Comparison of ENCODE assay signal across 9 cellular contexts in the genomic region with DNA sequence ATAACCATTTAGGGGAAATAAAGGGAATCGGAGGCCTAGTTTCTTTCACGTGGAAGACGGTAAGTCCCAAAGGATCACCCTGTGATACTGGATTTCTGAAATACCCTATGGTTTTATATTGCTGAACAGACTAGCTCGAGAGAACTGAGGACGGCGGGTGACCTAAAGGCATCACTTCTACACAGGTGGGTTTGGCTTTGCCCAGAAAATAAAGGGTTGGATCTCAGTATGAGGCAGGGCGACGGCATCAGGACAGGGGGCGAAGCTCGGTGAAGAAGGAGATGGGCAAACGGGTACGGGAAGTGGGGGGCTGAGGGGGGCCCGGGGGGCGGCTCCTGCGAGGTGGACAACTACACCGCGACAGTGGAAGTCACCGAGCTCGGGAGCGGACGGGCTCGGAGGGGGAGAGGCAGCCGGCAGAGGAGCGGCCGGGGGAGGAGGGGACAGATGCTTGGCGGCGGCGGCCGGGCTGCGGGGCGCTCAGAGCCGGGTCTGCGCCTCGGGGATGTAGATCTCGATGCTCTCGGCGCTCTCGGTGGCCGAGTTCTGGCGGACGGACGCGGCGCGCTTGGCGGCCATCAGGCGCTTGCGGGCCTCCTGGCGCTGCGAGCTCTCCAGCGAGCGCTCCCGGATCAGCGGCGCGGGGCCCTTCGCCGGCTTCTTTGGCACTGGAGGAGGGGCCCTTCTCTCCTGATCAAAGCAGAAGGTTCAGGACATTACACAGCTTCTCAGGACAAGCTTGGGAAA. TPM values are rescaled to one million over a fixed set of nuclear protein-coding genes. Genes with fewer than 3 reads are reported as not detected.
DNase-seq lines count a peak whose midpoint lies in the region; ATAC-seq and TF ChIP-seq lines count a peak whose summit lies in the region.
"Had no signal": no experiment of that assay in that cellular context is flagged by ENCODE, and none has a peak within 500 bp of the region (broad histone marks: within the 10 kb centered on the region; RNA-seq: fewer than 3 reads in every experiment).

No MANE protein-coding gene starts in this region.

- no peaks in the 10 kb centered on the region for H4K20me1 ChIP-seq in MM.1S (ENCODE audit: insufficient read depth, low read length)

- H3K36me3 Mint-ChIP-seq in activated B cell treated with CpG ODN at 0.5 μM for 24 hours (ENCODE audit: low read depth): no peaks in the 10 kb centered on the region

- no peaks in the 10 kb centered on the region for H3K27me3 ChIP-seq in vagina
- no peaks in the 10 kb centered on the region for H3K27me3 ChIP-seq in MM.1S (replicated peaks; ENCODE audit: insufficient read depth, low read length)

- TF ChIP-seq CTCF in activated B cell treated with CpG ODN at 0.5 μM for 24 hours (IDR thresholded peaks at IDR 0.05) (no peak), vagina (IDR thresholded peaks at IDR 0.05) (no peak), MM.1S (IDR thresholded peaks at IDR 0.05; ENCODE audit: low read length) (no peak)

- no peaks in the 10 kb centered on the region for H3K9me3 ChIP-seq in vagina
- H3K9me3 ChIP-seq in MM.1S (replicated peaks; ENCODE audit: insufficient read depth, low read length): no peaks in the 10 kb centered on the region

- no peaks in the 10 kb centered on the region for H3K9me2 ChIP-seq in MM.1S (replicated peaks; ENCODE audit: insufficient read depth, low read length)

- ATAC-seq in activated B cell treated with CpG ODN at 0.5 μM for 24 hours (ENCODE audit: low read depth) (peak; percentile 70), esophagus mucosa (peak; percentile 29), HG03521 (IDR thresholded peaks at IDR 0.05; ENCODE audit: unreplicated experiment) (no peak)

- H3K4me1 Mint-ChIP-seq in activated B cell treated with CpG ODN at 0.5 μM for 24 hours: peaks cover 32% of the 10 kb centered on the region

- H3K9ac ChIP-seq in MM.1S (ENCODE audit: low read length): no peak overlapping the region

- no peaks in the 10 kb centered on the region for H3K9me3 Mint-ChIP-seq in activated B cell treated with CpG ODN at 0.5 μM for 24 hours

- H3K4me2 ChIP-seq in MM.1S (ENCODE audit: low read depth, low read length): no peak overlapping the region

- peak; percentile 47 for DNase-seq in DMS 273 (lab: John Stamatoyannopoulos, UW; ENCODE audit: unreplicated experiment)
- DNase-seq in DMS 273 treated with DMSO at 0.1 percent for 48 hours (lab: John Stamatoyannopoulos, UW): no peak
- DNase-seq in activated B cell treated with CpG ODN at 0.5 μM for 24 hours: peak; percentile 33
- peak; percentile 32 for DNase-seq in myocyte (ENCODE audit: low read depth)
- DNase-seq in vagina (ENCODE audit: extremely low spot score in 2 of 2): no peak
- no peak for DNase-seq in MM.1S

- peak overlapping the region; percentile 80 for H3K4me3 Mint-ChIP-seq in activated B cell treated with CpG ODN at 0.5 μM for 24 hours

- no peaks in the 10 kb centered on the region for H3F3A ChIP-seq in MM.1S (ENCODE audit: insufficient read depth, low read length)

- H3K27ac ChIP-seq in vagina (no peak overlapping the region), MM.1S (ENCODE audit: low read length) (no peak overlapping the region)
- H3K27ac ChIP-seq: 22Rv1 had no signal

- no peaks in the 10 kb centered on the region for H3K79me2 ChIP-seq in MM.1S (ENCODE audit: low read length)

- H3K4me1 ChIP-seq in vagina (peaks cover 13% of the 10 kb centered on the region), MM.1S (ENCODE audit: low read length) (no peaks in the 10 kb centered on the region)

- H2AFZ ChIP-seq in MM.1S (ENCODE audit: low read length): no peak overlapping the region

- H3K4me3 ChIP-seq in vagina (peak overlapping the region; percentile 37 to 45), MM.1S (ENCODE audit: low read length) (no peak overlapping the region)

- no peak for TF ChIP-seq POLR2A in vagina (IDR thresholded peaks at IDR 0.05)

- CTCF ChIA-PET in activated B cell treated with CpG ODN at 0.5 μM for 24 hours (lab: Charles Lee): interaction anchor here (0.9 to 1.0 kb wide), 2 partner anchors 87 to 220 kb away, joined by 3 read pairs; no protein-coding TSS in a partner anchor

- POLR2A ChIA-PET in activated B cell treated with CpG ODN at 0.5 μM for 24 hours (lab: Charles Lee): interaction anchor here (0.5 to 3.5 kb wide), 7 partner anchors 33 to 220 kb away, joined by 3 to 24 read pairs (median 4); no protein-coding TSS in a partner anchor

- H3K36me3 ChIP-seq in vagina (no peaks in the 10 kb centered on the region), MM.1S (replicated peaks; ENCODE audit: insufficient read depth, low read length) (no peaks in the 10 kb centered on the region)

- intact Hi-C loops in activated B cell treated with CpG ODN at 0.5 μM for 24 hours (cut with micrococcal nuclease) (loop anchor here (2.0 to 5.0 kb wide), 3 partner anchors 16 to 97 kb away; no protein-coding TSS in a partner anchor), vagina (cut with DNase I) (no loop called here)

- H3K27ac Mint-ChIP-seq in activated B cell treated with CpG ODN at 0.5 μM for 24 hours: peak overlapping the region; percentile 25

- peaks cover 14% of the 10 kb centered on the region for H3K27me3 Mint-ChIP-seq in activated B cell treated with CpG ODN at 0.5 μM for 24 hours

RNA-seq across cellular contexts. Expression of gene TGIF1, which starts 48.9 kb away (rescaled TPM):
- total RNA-seq in activated B cell treated with CpG ODN at 0.5 μM for 24 hours (76.3 and 90.3 TPM in 2 replicates), esophagus mucosa (22.4 TPM), myocyte (74.2 and 101 TPM in 2 replicates), vagina (60.9 TPM)
- 44.4 TPM for polyA plus RNA-seq in myocyte (2012)

Comparison
In these comparisons a context has a peak if more than half of its experiments do, and no peak if none do; other contexts are left out.
1. DNase-seq: peak in DMS 273 (single experiment), activated B cell treated with CpG ODN at 0.5 μM for 24 hours (single experiment) and myocyte (single experiment); none in DMS 273 treated with DMSO at 0.1 percent for 48 hours (single experiment), vagina (0 of 2) and MM.1S (single experiment).